Comparison of ENCODE assay signal across 1 cellular context in genomic region chr11:64314805-64315561, GRCh38.
TF ChIP-seq lines count a peak whose summit lies in the region.

No MANE protein-coding gene starts in this region.

TF ChIP-seq in H1, 55 proteins besides CTCF, POLR2A, EP300 and RAD21:
- no peak for TF ChIP-seq RBBP5 (IDR thresholded peaks at IDR 0.05; ENCODE audit: borderline replicate concordance, low read depth, low read length)
- TF ChIP-seq TAF7 (optimal IDR thresholded peaks at IDR 0.05; ENCODE audit: borderline replicate concordance, low read depth, low read length): no peak
- no peak for TF ChIP-seq ASH2L (IDR thresholded peaks at IDR 0.05; ENCODE audit: low read length)
